In the genomic region with DNA sequence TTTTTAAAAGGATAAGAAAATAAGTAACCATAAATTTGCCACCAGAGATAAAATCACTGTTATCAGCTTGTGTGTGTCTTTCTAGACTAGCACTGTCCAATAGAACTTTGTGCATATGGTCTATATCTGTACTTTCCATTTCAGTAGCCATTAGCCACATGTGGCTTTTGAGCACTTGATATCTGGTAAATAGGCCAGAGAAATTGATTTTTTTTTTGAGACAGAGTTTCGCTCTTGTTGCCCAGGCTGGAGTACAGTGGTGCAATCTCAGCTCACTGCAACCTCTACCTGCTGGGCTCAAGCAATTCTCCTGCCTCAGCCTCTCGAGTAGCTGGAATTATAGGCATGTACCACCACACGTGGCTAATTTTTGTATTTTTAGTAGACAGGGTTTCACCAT, we compare ENCODE assay signal across 28 cellular contexts.
"Had no signal": no experiment of that assay in that cellular context is flagged by ENCODE, and none has a peak within 500 bp of the region (broad histone marks: within the 10 kb centered on the region; RNA-seq: fewer than 3 reads in every experiment).

No MANE protein-coding gene starts in this region.

- H3K4me2 ChIP-seq: smooth muscle cell had no signal

- H3K4me3 ChIP-seq: ovary, psoas muscle, skin epidermis, smooth muscle cell, spleen, suprapubic skin, testis, tibial artery, transverse colon, upper lobe of right lung, uterus had no signal

- H3K4me1 ChIP-seq: parathyroid adenoma, psoas muscle, suprapubic skin, testis, transverse colon, upper lobe of right lung, uterus had no signal

- H3K9ac ChIP-seq: parathyroid adenoma had no signal

- H3K9me3 ChIP-seq: ovary, psoas muscle, spleen, suprapubic skin, testis, tibial artery, transverse colon, upper lobe of right lung, uterus had no signal

- H2AFZ ChIP-seq: parathyroid adenoma had no signal

- DNase-seq: naive thymus-derived CD4-positive, alpha-beta T cell; natural killer cell; nephron progenitor cell; occipital lobe; ovary; psoas muscle; right cardiac atrium; spleen; stimulated activated CD4-positive, alpha-beta T cell treated with anti-CD3 and anti-CD28 coated beads, Interleukin-12 subunit alpha, Interleukin-12 subunit beta, amount 100 ng/mL, for 4 hours; stimulated activated CD4-positive, alpha-beta T cell treated with anti-CD3 and anti-CD28 coated beads, Interleukin-1b, Interleukin-23, amount 100 ng/mL, for 48 hours; stimulated activated CD4-positive, alpha-beta T cell treated with anti-CD3 and anti-CD28 coated beads, Interleukin-4, amount 100 ng/mL, for 1 hour; stimulated activated CD4-positive, alpha-beta T cell treated with anti-CD3 and anti-CD28 coated beads, Interleukin-4, amount 100 ng/mL, for 4 hours; stimulated activated CD8-positive, alpha-beta memory T cell treated with anti-CD3 and anti-CD28 coated beads, Interleukin-4, amount 100 ng/mL, for 48 hours; stimulated activated naive CD4-positive, alpha-beta T cell; stimulated activated naive CD8-positive, alpha-beta T cell treated with anti-CD3 and anti-CD28 coated beads, Interleukin-15, amount 100 ng/mL, for 72 hours; stimulated activated naive CD8-positive, alpha-beta T cell treated with anti-CD3 and anti-CD28 coated beads, Interleukin-15, Interleukin-2, amounts not matched to agents 100 U/mL and 50 U/mL, for 24 hours; substantia nigra; testis; tibial artery; transverse colon; upper lobe of right lung; uterus had no signal

- H3K27me3 ChIP-seq: ovary, spleen, suprapubic skin, testis, tibial artery, transverse colon, upper lobe of right lung, uterus had no signal

- H3K27ac ChIP-seq: ovary, parathyroid adenoma, psoas muscle, skin epidermis, spleen, suprapubic skin, testis, tibial artery, transverse colon, upper lobe of right lung, uterus had no signal

- H3K36me3 ChIP-seq: ovary, uterus had no signal

- ATAC-seq: naive thymus-derived CD4-positive, alpha-beta T cell; natural killer cell; psoas muscle; right cardiac atrium; sciatic nerve; stimulated activated memory B cell treated with anti-CD40 and anti-IgM and Interleukin-4, amounts not matched to agents 10 μg/mL and 1 μg/mL and 100 μg/mL, for 72 hours; stimulated activated naive CD8-positive, alpha-beta T cell treated with anti-CD3 and anti-CD28 coated beads, Interleukin-15, amount 100 ng/mL, for 72 hours; stimulated activated naive CD8-positive, alpha-beta T cell treated with anti-CD3 and anti-CD28 coated beads, Interleukin-15, Interleukin-2, amounts not matched to agents 100 U/mL and 50 U/mL, for 24 hours; upper lobe of right lung had no signal
